Comparison of ENCODE assay signal across 1 cellular context in genomic region chr20:17616480-17617211, GRCh38.
TF ChIP-seq lines count a peak whose summit lies in the region.

No MANE protein-coding gene starts in this region.

TF ChIP-seq in HepG2, 621 proteins besides CTCF, POLR2A, EP300 and RAD21 (continued from another document):
- TF ChIP-seq, protein P1, sequence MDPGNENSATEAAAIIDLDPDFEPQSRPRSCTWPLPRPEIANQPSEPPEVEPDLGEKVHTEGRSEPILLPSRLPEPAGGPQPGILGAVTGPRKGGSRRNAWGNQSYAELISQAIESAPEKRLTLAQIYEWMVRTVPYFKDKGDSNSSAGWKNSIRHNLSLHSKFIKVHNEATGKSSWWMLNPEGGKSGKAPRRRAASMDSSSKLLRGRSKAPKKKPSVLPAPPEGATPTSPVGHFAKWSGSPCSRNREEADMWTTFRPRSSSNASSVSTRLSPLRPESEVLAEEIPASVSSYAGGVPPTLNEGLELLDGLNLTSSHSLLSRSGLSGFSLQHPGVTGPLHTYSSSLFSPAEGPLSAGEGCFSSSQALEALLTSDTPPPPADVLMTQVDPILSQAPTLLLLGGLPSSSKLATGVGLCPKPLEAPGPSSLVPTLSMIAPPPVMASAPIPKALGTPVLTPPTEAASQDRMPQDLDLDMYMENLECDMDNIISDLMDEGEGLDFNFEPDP (CRISPR knock-in tag; conservative IDR thresholded peaks at IDR 0.05) = 0 out of 2 replicates have a peak, but pooled peaks have one; percentile 46
- TF ChIP-seq SNAPC4 (CRISPR knock-in tag; IDR thresholded peaks at IDR 0.05) (no peak), NRL (CRISPR knock-in tag; IDR thresholded peaks at IDR 0.05; ENCODE audit: borderline replicate concordance) (no peak), AGO2 (optimal IDR thresholded peaks at IDR 0.05; ENCODE audit: low read depth, low read length) (peak; percentile 16), ATF7 (IDR thresholded peaks at IDR 0.05) (no peak), ATF7 (CRISPR knock-in tag; IDR thresholded peaks at IDR 0.05) (no peak), FOXK1 (CRISPR knock-in tag; IDR thresholded peaks at IDR 0.05; ENCODE audit: borderline replicate concordance, low read depth) (no peak), TSC22D2 (CRISPR knock-in tag; IDR thresholded peaks at IDR 0.05; ENCODE audit: borderline replicate concordance) (no peak), ATF1 (CRISPR knock-in tag; IDR thresholded peaks at IDR 0.05) (no peak), MATR3 (CRISPR knock-in tag; IDR thresholded peaks at IDR 0.05) (no peak), RBM22 (optimal IDR thresholded peaks at IDR 0.05; ENCODE audit: low read length) (peak; percentile 6), DMTF1 (CRISPR knock-in tag; IDR thresholded peaks at IDR 0.05) (no peak), ZNF572 (CRISPR knock-in tag; IDR thresholded peaks at IDR 0.05) (peak; percentile 70; the same call in 1 of the 2 replicates), NFYB (CRISPR knock-in tag; IDR thresholded peaks at IDR 0.05) (no peak), MAZ (IDR thresholded peaks at IDR 0.05; ENCODE audit: borderline replicate concordance, low read depth, low read length) (no peak), MAZ (CRISPR knock-in tag; IDR thresholded peaks at IDR 0.05; ENCODE audit: low read depth) (0 out of 2 replicates have a peak, but pooled peaks have one; percentile 1), NCOA1 (CRISPR knock-in tag; IDR thresholded peaks at IDR 0.05) (0 out of 2 replicates have a peak, but pooled peaks have one; percentile 60), KMT2B (CRISPR knock-in tag; IDR thresholded peaks at IDR 0.05) (no peak), MED8 (CRISPR knock-in tag; IDR thresholded peaks at IDR 0.05; ENCODE audit: insufficient replicate concordance) (peak; percentile 11), ZNF788 (CRISPR knock-in tag; IDR thresholded peaks at IDR 0.05; ENCODE audit: borderline replicate concordance) (no peak), TRIM24 (CRISPR knock-in tag; IDR thresholded peaks at IDR 0.05) (no peak), RBM39 (IDR thresholded peaks at IDR 0.05; ENCODE audit: low read depth, low read length, poor library complexity, severe bottlenecking) (peak; percentile 12), SNAPC5 (CRISPR knock-in tag; IDR thresholded peaks at IDR 0.05; ENCODE audit: borderline replicate concordance) (no peak), HOXA3 (CRISPR knock-in tag; IDR thresholded peaks at IDR 0.05) (no peak), KDM1A (CRISPR knock-in tag; IDR thresholded peaks at IDR 0.05) (no peak), ZNF619 (CRISPR knock-in tag; IDR thresholded peaks at IDR 0.05) (no peak), ZNF446 (CRISPR knock-in tag; IDR thresholded peaks at IDR 0.05) (no peak)
- TF ChIP-seq, protein P2, sequence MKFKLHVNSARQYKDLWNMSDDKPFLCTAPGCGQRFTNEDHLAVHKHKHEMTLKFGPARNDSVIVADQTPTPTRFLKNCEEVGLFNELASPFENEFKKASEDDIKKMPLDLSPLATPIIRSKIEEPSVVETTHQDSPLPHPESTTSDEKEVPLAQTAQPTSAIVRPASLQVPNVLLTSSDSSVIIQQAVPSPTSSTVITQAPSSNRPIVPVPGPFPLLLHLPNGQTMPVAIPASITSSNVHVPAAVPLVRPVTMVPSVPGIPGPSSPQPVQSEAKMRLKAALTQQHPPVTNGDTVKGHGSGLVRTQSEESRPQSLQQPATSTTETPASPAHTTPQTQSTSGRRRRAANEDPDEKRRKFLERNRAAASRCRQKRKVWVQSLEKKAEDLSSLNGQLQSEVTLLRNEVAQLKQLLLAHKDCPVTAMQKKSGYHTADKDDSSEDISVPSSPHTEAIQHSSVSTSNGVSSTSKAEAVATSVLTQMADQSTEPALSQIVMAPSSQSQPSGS (CRISPR knock-in tag; IDR thresholded peaks at IDR 0.05) = no peak
- TF ChIP-seq, protein P3, sequence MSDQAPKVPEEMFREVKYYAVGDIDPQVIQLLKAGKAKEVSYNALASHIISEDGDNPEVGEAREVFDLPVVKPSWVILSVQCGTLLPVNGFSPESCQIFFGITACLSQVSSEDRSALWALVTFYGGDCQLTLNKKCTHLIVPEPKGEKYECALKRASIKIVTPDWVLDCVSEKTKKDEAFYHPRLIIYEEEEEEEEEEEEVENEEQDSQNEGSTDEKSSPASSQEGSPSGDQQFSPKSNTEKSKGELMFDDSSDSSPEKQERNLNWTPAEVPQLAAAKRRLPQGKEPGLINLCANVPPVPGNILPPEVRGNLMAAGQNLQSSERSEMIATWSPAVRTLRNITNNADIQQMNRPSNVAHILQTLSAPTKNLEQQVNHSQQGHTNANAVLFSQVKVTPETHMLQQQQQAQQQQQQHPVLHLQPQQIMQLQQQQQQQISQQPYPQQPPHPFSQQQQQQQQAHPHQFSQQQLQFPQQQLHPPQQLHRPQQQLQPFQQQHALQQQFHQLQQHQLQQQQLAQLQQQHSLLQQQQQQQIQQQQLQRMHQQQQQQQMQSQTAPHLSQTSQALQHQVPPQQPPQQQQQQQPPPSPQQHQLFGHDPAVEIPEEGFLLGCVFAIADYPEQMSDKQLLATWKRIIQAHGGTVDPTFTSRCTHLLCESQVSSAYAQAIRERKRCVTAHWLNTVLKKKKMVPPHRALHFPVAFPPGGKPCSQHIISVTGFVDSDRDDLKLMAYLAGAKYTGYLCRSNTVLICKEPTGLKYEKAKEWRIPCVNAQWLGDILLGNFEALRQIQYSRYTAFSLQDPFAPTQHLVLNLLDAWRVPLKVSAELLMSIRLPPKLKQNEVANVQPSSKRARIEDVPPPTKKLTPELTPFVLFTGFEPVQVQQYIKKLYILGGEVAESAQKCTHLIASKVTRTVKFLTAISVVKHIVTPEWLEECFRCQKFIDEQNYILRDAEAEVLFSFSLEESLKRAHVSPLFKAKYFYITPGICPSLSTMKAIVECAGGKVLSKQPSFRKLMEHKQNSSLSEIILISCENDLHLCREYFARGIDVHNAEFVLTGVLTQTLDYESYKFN (CRISPR knock-in tag; conservative IDR thresholded peaks at IDR 0.05) = no peak
- TF ChIP-seq, protein P4, sequence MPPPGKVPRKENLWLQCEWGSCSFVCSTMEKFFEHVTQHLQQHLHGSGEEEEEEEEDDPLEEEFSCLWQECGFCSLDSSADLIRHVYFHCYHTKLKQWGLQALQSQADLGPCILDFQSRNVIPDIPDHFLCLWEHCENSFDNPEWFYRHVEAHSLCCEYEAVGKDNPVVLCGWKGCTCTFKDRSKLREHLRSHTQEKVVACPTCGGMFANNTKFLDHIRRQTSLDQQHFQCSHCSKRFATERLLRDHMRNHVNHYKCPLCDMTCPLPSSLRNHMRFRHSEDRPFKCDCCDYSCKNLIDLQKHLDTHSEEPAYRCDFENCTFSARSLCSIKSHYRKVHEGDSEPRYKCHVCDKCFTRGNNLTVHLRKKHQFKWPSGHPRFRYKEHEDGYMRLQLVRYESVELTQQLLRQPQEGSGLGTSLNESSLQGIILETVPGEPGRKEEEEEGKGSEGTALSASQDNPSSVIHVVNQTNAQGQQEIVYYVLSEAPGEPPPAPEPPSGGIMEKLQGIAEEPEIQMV (CRISPR knock-in tag; IDR thresholded peaks at IDR 0.05; ENCODE audit: low read depth) = no peak
- TF ChIP-seq, protein P5, sequence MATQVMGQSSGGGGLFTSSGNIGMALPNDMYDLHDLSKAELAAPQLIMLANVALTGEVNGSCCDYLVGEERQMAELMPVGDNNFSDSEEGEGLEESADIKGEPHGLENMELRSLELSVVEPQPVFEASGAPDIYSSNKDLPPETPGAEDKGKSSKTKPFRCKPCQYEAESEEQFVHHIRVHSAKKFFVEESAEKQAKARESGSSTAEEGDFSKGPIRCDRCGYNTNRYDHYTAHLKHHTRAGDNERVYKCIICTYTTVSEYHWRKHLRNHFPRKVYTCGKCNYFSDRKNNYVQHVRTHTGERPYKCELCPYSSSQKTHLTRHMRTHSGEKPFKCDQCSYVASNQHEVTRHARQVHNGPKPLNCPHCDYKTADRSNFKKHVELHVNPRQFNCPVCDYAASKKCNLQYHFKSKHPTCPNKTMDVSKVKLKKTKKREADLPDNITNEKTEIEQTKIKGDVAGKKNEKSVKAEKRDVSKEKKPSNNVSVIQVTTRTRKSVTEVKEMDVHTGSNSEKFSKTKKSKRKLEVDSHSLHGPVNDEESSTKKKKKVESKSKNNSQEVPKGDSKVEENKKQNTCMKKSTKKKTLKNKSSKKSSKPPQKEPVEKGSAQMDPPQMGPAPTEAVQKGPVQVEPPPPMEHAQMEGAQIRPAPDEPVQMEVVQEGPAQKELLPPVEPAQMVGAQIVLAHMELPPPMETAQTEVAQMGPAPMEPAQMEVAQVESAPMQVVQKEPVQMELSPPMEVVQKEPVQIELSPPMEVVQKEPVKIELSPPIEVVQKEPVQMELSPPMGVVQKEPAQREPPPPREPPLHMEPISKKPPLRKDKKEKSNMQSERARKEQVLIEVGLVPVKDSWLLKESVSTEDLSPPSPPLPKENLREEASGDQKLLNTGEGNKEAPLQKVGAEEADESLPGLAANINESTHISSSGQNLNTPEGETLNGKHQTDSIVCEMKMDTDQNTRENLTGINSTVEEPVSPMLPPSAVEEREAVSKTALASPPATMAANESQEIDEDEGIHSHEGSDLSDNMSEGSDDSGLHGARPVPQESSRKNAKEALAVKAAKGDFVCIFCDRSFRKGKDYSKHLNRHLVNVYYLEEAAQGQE (IDR thresholded peaks at IDR 0.05; ENCODE audit: borderline replicate concordance in 1 of 2, low read depth in 1 of 2, low read length in 2 of 2) = no peak
